ENCODE assay signal across 1 cellular context in genomic region chr14:54420478-54421116, GRCh38.
A peak's percentile ranks its signal among the peaks of the same experiment; 100 is the strongest.
TF ChIP-seq lines count a peak whose summit lies in the region.

No MANE protein-coding gene starts in this region.

TF ChIP-seq in HepG2, 621 proteins besides CTCF, POLR2A, EP300 and RAD21 (continued from another document):
- no peak for TF ChIP-seq MAZ (IDR thresholded peaks at IDR 0.05; ENCODE audit: borderline replicate concordance, low read depth, low read length)
- no peak for TF ChIP-seq MAZ (CRISPR knock-in tag; IDR thresholded peaks at IDR 0.05; ENCODE audit: low read depth)
- TF ChIP-seq STAG1 (CRISPR knock-in tag; IDR thresholded peaks at IDR 0.05): peak; percentile 62
- TF ChIP-seq TEAD3 (CRISPR knock-in tag; optimal IDR thresholded peaks at IDR 0.05; ENCODE audit: borderline replicate concordance): peak; percentile 17
- TF ChIP-seq AGO2 (optimal IDR thresholded peaks at IDR 0.05; ENCODE audit: low read depth, low read length): no peak
- TF ChIP-seq SIN3A (IDR thresholded peaks at IDR 0.05; ENCODE audit: borderline replicate concordance, low read depth, low read length): no peak
- no peak for TF ChIP-seq THAP11 (CRISPR knock-in tag; IDR thresholded peaks at IDR 0.05)
- no peak for TF ChIP-seq ZNF570 (CRISPR knock-in tag; IDR thresholded peaks at IDR 0.05; ENCODE audit: borderline replicate concordance)
- no peak for TF ChIP-seq CENPT (CRISPR knock-in tag; IDR thresholded peaks at IDR 0.05; ENCODE audit: low read depth)
- 0 out of 2 replicates have a peak, but pooled peaks have one; percentile 25 for TF ChIP-seq POGZ (CRISPR knock-in tag; IDR thresholded peaks at IDR 0.05)
- no peak for TF ChIP-seq LCORL (IDR thresholded peaks at IDR 0.05)
- 0 out of 2 replicates have a peak, but pooled peaks have one; percentile 25 for TF ChIP-seq LCORL (CRISPR knock-in tag; IDR thresholded peaks at IDR 0.05)
- TF ChIP-seq NR2F2 (IDR thresholded peaks at IDR 0.05; ENCODE audit: borderline replicate concordance, low read depth): no peak
- TF ChIP-seq E2F1 (CRISPR knock-in tag; IDR thresholded peaks at IDR 0.05): no peak
- TF ChIP-seq SRY (CRISPR knock-in tag; IDR thresholded peaks at IDR 0.05): no peak
- TF ChIP-seq ARID5B (CRISPR knock-in tag; IDR thresholded peaks at IDR 0.05): no peak
- no peak for TF ChIP-seq TBL1XR1 (IDR thresholded peaks at IDR 0.05; ENCODE audit: borderline replicate concordance, low read length, partially characterized antibody)
- no peak for TF ChIP-seq TBX3 (IDR thresholded peaks at IDR 0.05; ENCODE audit: borderline replicate concordance)
- TF ChIP-seq HHEX (CRISPR knock-in tag; IDR thresholded peaks at IDR 0.05): no peak
- no peak for TF ChIP-seq ZHX1 (CRISPR knock-in tag; IDR thresholded peaks at IDR 0.05; ENCODE audit: low read depth)
- no peak for TF ChIP-seq HOXA9 (CRISPR knock-in tag; IDR thresholded peaks at IDR 0.05; ENCODE audit: borderline replicate concordance)
- no peak for TF ChIP-seq NFYB (CRISPR knock-in tag; IDR thresholded peaks at IDR 0.05)
- TF ChIP-seq PRDM15 (CRISPR knock-in tag; IDR thresholded peaks at IDR 0.05): no peak
- TF ChIP-seq ZNF580 (CRISPR knock-in tag; IDR thresholded peaks at IDR 0.05; ENCODE audit: borderline replicate concordance, low read depth): no peak
- TF ChIP-seq GATAD2A (CRISPR knock-in tag; IDR thresholded peaks at IDR 0.05): 0 out of 2 replicates have a peak, but pooled peaks have one; percentile 22
- TF ChIP-seq FOXK1 (CRISPR knock-in tag; IDR thresholded peaks at IDR 0.05; ENCODE audit: borderline replicate concordance, low read depth): no peak
- TF ChIP-seq ZNF512B (CRISPR knock-in tag; IDR thresholded peaks at IDR 0.05; ENCODE audit: borderline replicate concordance): no peak
- TF ChIP-seq ZNF879 (CRISPR knock-in tag; IDR thresholded peaks at IDR 0.05): no peak
- no peak for TF ChIP-seq ZBTB37 (CRISPR knock-in tag; IDR thresholded peaks at IDR 0.05)
- no peak for TF ChIP-seq MZF1 (CRISPR knock-in tag; IDR thresholded peaks at IDR 0.05; ENCODE audit: borderline replicate concordance)
- no peak for TF ChIP-seq ELF1 (CRISPR knock-in tag; IDR thresholded peaks at IDR 0.05)
